26 cellular contexts compared by ENCODE assay signal in the genomic region with DNA sequence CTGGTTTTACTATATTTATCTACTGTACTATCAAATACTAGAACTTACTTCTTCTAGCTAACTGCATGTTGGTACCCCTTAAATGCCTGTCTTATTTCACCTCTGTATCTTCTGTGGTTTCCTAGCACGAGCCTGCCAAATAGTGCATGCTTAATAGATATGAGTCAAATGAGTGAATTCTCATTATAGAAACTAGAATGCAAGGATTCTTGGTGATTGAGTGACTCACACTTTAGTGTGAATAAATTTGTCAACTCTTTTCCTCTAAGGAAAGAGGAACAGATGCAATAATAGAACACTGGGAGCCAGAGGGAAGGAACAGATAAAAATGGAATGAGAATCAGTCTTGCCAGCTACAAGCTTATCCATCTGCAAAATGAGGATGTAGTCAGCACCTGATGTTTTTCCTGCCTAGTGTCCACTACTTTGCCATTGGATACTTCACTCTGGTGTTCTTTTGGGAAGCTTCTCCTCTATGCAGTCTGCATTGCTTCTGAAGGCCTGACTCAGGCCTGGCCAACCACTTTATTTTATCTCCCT.
DNase-seq lines count a peak whose midpoint lies in the region; ATAC-seq, FAIRE-seq and TF ChIP-seq lines count a peak whose summit lies in the region.
"Had no signal": no experiment of that assay in that cellular context is flagged by ENCODE, and none has a peak within 500 bp of the region (broad histone marks: within the 10 kb centered on the region; RNA-seq: fewer than 3 reads in every experiment).

No MANE protein-coding gene starts in this region.

- H3K4me3 ChIP-seq in bronchial epithelial cell (ENCODE audit: low read depth, low read length), result no peak overlapping the region
- H3K4me3 ChIP-seq: A549; BLaER1 treated with 17β-estradiol and CSF1 and Interleukin-3, amounts not matched to agents 10 nM and 100 nM; K562; Peyer's patch had no signal

- intact Hi-C loops in left colon (cut with DNase I, micrococcal nuclease), result no loop called here

- no peaks in the 10 kb centered on the region for H3K36me3 ChIP-seq in bronchial epithelial cell (ENCODE audit: control insufficient read depth, insufficient read depth, low read length)
- H3K36me3 ChIP-seq: BLaER1 treated with 17β-estradiol and CSF1 and Interleukin-3, amounts not matched to agents 10 nM and 100 nM; Peyer's patch had no signal

- in situ Hi-C loops in G401 (cut with HindIII; ENCODE audit: low sequenced_read_pairs), result no loop called here

- DNase-seq in G401 (ENCODE audit: low spot score), result peak; percentile 2
- peak; percentile 17 for DNase-seq in bronchial epithelial cell (ENCODE audit: low read depth)
- DNase-seq in middle frontal gyrus (ENCODE audit: extremely low spot score, low spot score), result peak; percentile 56
- no peak for DNase-seq in activated T-cell treated with anti-CD3 and anti-CD28 coated beads for 4 hours
- no peak for DNase-seq in left colon
- DNase-seq in dermis blood vessel endothelial cell, result no peak
- DNase-seq: Caco-2; CD4-positive, alpha-beta memory T cell; DND-41; GOT3; HCEC 1CT; MM.1S; NCI-H1048; NCI-H1436 treated with DMSO at 0.1 percent for 48 hours; NCI-H2029 treated with DMSO at 0.1 percent for 48 hours; NCI-H2171; NCI-H524 treated with DMSO at 0.1 percent for 48 hours; Peyer's patch had no signal

- no peaks in the 10 kb centered on the region for H3K27me3 ChIP-seq in bronchial epithelial cell (ENCODE audit: control insufficient read depth, insufficient read depth, low read length)
- H3K27me3 ChIP-seq: BLaER1 treated with 17β-estradiol and CSF1 and Interleukin-3, amounts not matched to agents 10 nM and 100 nM; Peyer's patch had no signal

- ATAC-seq in left colon, result no peak
- ATAC-seq: A549, HepG2, K562, SK-N-SH treated with all-trans-retinoic acid at 6 μM for 48 hours had no signal

- no peak for TF ChIP-seq CTCF in bronchial epithelial cell (IDR thresholded peaks at IDR 0.05; ENCODE audit: insufficient read depth, low read length, severe bottlenecking)

- H3K27ac ChIP-seq in temporal lobe (ENCODE audit: low read depth, low read length), result peak overlapping the region; percentile 23
- H3K27ac ChIP-seq: A549; BLaER1 treated with 17β-estradiol and CSF1 and Interleukin-3, amounts not matched to agents 10 nM and 100 nM; HL-60; Peyer's patch had no signal

- FAIRE-seq in bronchial epithelial cell (lab: Jason Lieb, UNC), result no peak
- FAIRE-seq: A549, GM12891, HepG2, K562 had no signal

Comparison
In these comparisons a context has a peak if more than half of its experiments do, and no peak if none do; other contexts are left out.
1. DNase-seq: peak in G401 (single experiment), bronchial epithelial cell (single experiment) and middle frontal gyrus (single experiment); none in activated T-cell treated with anti-CD3 and anti-CD28 coated beads for 4 hours (single experiment), left colon (0 of 2) and dermis blood vessel endothelial cell (single experiment).